In the genomic region with DNA sequence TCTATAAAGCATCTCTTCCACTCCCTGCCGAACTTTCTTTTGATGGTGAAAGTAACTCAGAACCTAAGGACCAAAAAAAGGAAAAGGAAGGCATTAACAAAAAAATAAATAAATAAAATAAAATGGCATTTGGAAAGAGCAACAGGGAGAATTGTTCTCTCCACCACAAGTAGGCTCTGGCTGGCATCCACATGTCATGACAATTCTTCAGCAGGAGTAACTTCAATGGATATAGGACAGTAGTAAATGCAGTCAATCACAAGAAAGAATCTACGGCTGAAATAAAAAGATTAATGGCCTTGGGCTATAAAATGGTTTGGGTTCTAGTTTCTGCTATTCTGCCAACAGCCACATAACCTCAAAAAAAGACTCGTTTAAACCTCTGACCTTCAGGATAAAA, we compare ENCODE assay signal across 23 cellular contexts. TPM values are rescaled to one million over a fixed set of nuclear protein-coding genes. Genes with fewer than 3 reads are reported as not detected.
A peak's percentile ranks its signal among the peaks of the same experiment; 100 is the strongest.
DNase-seq lines count a peak whose midpoint lies in the region; ATAC-seq and TF ChIP-seq lines count a peak whose summit lies in the region.
"Had no signal": no experiment of that assay in that cellular context is flagged by ENCODE, and none has a peak within 500 bp of the region (broad histone marks: within the 10 kb centered on the region; RNA-seq: fewer than 3 reads in every experiment).

No MANE protein-coding gene starts in this region.

- peaks cover 1% of the 10 kb centered on the region for H3K36me3 Mint-ChIP-seq in osteocyte (ENCODE audit: unreplicated experiment)

- H3K36me3 ChIP-seq in GM23248 (ENCODE audit: low read depth) (peaks cover 8% of the 10 kb centered on the region; the same call in 1 of the 2 replicates), adipocyte (ENCODE audit: control insufficient read depth, insufficient read depth, low read length, severe bottlenecking) (no peaks in the 10 kb centered on the region)

- H3K4me3 ChIP-seq in GM23248 (no peak overlapping the region), adipocyte (ENCODE audit: low read length) (no peak overlapping the region)
- H3K4me3 ChIP-seq: BLaER1 treated with 17β-estradiol and CSF1 and Interleukin-3, amounts not matched to agents 10 nM and 100 nM; K562; PC-9; SK-N-MC had no signal

- H3K27ac ChIP-seq in GM23248, result no peak overlapping the region
- H3K27ac ChIP-seq: BLaER1 treated with 17β-estradiol and CSF1 and Interleukin-3, amounts not matched to agents 10 nM and 100 nM; PC-9; SK-N-MC had no signal

- H3K4me3 Mint-ChIP-seq in osteocyte (ENCODE audit: unreplicated experiment), result no peak overlapping the region
- H3K4me3 Mint-ChIP-seq: CD4-positive, alpha-beta memory T cell had no signal

- ATAC-seq in GM18867 (IDR thresholded peaks at IDR 0.05; ENCODE audit: unreplicated experiment), result no peak
- ATAC-seq in HG02852 (IDR thresholded peaks at IDR 0.05; ENCODE audit: unreplicated experiment), result no peak
- ATAC-seq: HCT116, K562 had no signal

- H3K27me3 ChIP-seq in GM23248 (replicated peaks; ENCODE audit: insufficient read depth) (no peaks in the 10 kb centered on the region), adipocyte (replicated peaks; ENCODE audit: control insufficient read depth, insufficient read depth, low read length) (no peaks in the 10 kb centered on the region)
- H3K27me3 ChIP-seq: BLaER1 treated with 17β-estradiol and CSF1 and Interleukin-3, amounts not matched to agents 10 nM and 100 nM had no signal

- no peaks in the 10 kb centered on the region for H3K9me3 Mint-ChIP-seq in osteocyte (ENCODE audit: unreplicated experiment)
- H3K9me3 Mint-ChIP-seq: CD4-positive, alpha-beta memory T cell had no signal

- in situ Hi-C loops in GM23248 (cut with MboI), result no loop called here

- H3K27me3 Mint-ChIP-seq in osteocyte (ENCODE audit: unreplicated experiment), result no peaks in the 10 kb centered on the region
- H3K27me3 Mint-ChIP-seq: CD4-positive, alpha-beta memory T cell had no signal

- H3K9me2 ChIP-seq in GM23248 (ENCODE audit: insufficient read depth), result no peaks in the 10 kb centered on the region

- H3K4me2 ChIP-seq in GM23248 (ENCODE audit: unreplicated experiment), result no peak overlapping the region
- H3K4me2 ChIP-seq: BLaER1 treated with 17β-estradiol and CSF1 and Interleukin-3, amounts not matched to agents 10 nM and 100 nM; PC-9 had no signal

- H3K9me3 ChIP-seq in GM23248 (ENCODE audit: low read depth) (no peaks in the 10 kb centered on the region), adipocyte (ENCODE audit: control insufficient read depth, low read length) (no peaks in the 10 kb centered on the region)
- H3K9me3 ChIP-seq: BLaER1 treated with 17β-estradiol and CSF1 and Interleukin-3, amounts not matched to agents 10 nM and 100 nM; Caco-2 had no signal

- no peaks in the 10 kb centered on the region for H3K79me2 ChIP-seq in GM23248 (ENCODE audit: insufficient read depth)

- peak; percentile 53 for DNase-seq in EH (ENCODE audit: low read depth)
- peak; percentile 43 for DNase-seq in GM23248
- DNase-seq in adipocyte (ENCODE audit: low read depth), result peak; percentile 52
- DNase-seq in osteocyte (ENCODE audit: extremely low spot score, unreplicated experiment), result no peak
- no peak for DNase-seq in islet precursor cell
- DNase-seq: Caco-2; CD4-positive, alpha-beta memory T cell; DND-41; MM.1S; NCI-H1048; NCI-H1417 treated with DMSO at 0.1 percent for 48 hours; NCI-H187; NCI-H2107; NCI-H69; PC-9; RPMI8226; SHP77 had no signal

- WGBS in GM23248 (ENCODE audit: low coverage in 1 of 2, low lambda C conversion rate in 2 of 2, missing lambda C conversion rate in 2 of 2), 2 experiments, result 39 to 48% methylated on average over 3 of the region's 3 CpGs

- H3K9ac ChIP-seq in GM23248 (no peak overlapping the region), adipocyte (ENCODE audit: low read length) (no peak overlapping the region)
- H3K9ac ChIP-seq: BLaER1 treated with 17β-estradiol and CSF1 and Interleukin-3, amounts not matched to agents 10 nM and 100 nM had no signal

- H2AFZ ChIP-seq in GM23248, result peak overlapping the region; percentile 26; the same call in 1 of the 2 replicates
- H2AFZ ChIP-seq: PC-9 had no signal

- H3K4me1 ChIP-seq in GM23248 (ENCODE audit: insufficient read depth) (peaks cover 55% of the 10 kb centered on the region), adipocyte (ENCODE audit: control insufficient read depth, insufficient read depth, low read length) (peaks cover 33% of the 10 kb centered on the region)
- H3K4me1 ChIP-seq: BLaER1 treated with 17β-estradiol and CSF1 and Interleukin-3, amounts not matched to agents 10 nM and 100 nM; Caco-2 had no signal

- peak overlapping the region; percentile 11 for H3K27ac Mint-ChIP-seq in osteocyte (ENCODE audit: unreplicated experiment)

- TF ChIP-seq CTCF in osteocyte (IDR thresholded peaks at IDR 0.05), result no peak

- no peaks in the 10 kb centered on the region for H4K20me1 ChIP-seq in GM23248 (ENCODE audit: insufficient read depth)

- peaks cover 43% of the 10 kb centered on the region for H3K4me1 Mint-ChIP-seq in osteocyte (ENCODE audit: unreplicated experiment)

- peaks cover 38% of the 10 kb centered on the region; the same call in 1 of the 2 replicates for H3F3A ChIP-seq in GM23248 (ENCODE audit: insufficient read depth)

RNA-seq across cellular contexts. Expression of a gene that starts 23.9 kb away (rescaled TPM):
- 15.6 and 15.7 TPM in 2 replicates for total RNA-seq in GM23248 (2014; rRNA removed; shearing (Covaris generic))
- polyA plus RNA-seq in GM23248 (2016; fragmentation: Nextera tagmentation; extraction: Ambion mirVana), result 15.7 and 17.3 TPM in 2 replicates
- 17.9 and 19.9 TPM in 2 replicates for total RNA-seq in osteocyte

Comparison
In these comparisons a context has a peak if more than half of its experiments do, and no peak if none do; other contexts are left out.
1. DNase-seq: peak in EH (single experiment), GM23248 (single experiment) and adipocyte (single experiment); none in osteocyte (single experiment) and islet precursor cell (single experiment).